In the genomic region with DNA sequence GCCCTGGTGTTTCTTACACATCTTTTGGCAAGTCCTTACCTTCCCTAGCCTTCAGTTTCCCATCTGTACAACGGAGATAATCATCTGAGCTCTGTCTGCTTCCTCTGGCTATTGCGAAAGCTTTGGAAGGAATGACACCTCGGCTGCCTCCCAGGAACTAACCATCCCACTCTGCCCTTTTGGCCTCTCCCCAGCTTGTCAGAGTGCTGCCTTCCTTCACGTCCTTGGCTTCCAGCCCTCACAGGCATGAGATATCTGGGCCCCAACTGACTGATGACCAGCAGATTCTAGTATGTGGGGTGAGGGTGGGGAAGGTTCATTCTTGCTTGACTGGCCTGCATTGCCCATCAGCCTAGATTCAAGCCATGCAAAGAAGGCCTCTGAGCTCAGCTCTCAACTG, we compare ENCODE assay signal across 8 cellular contexts.
DNase-seq lines count a peak whose midpoint lies in the region; ATAC-seq and TF ChIP-seq lines count a peak whose summit lies in the region.

No MANE protein-coding gene starts in this region.

- no peak for TF ChIP-seq CTCF in Peyer's patch (IDR thresholded peaks at IDR 0.05)
- TF ChIP-seq CTCF in fibroblast of the aortic adventitia (IDR thresholded peaks at IDR 0.05; ENCODE audit: insufficient read depth, low read length) = no peak
- no peak for TF ChIP-seq CTCF in omental fat pad (IDR thresholded peaks at IDR 0.05)

- ATAC-seq in omental fat pad (ENCODE audit: low FRiP score) = peak; percentile 80
- ATAC-seq in HG02763 (IDR thresholded peaks at IDR 0.05; ENCODE audit: unreplicated experiment) = no peak
- no peak for ATAC-seq in HG02571 (IDR thresholded peaks at IDR 0.05; ENCODE audit: unreplicated experiment)
- ATAC-seq in HG02870 (IDR thresholded peaks at IDR 0.05; ENCODE audit: unreplicated experiment) = no peak

- DNase-seq in AML-193 (lab: John Stamatoyannopoulos, UW) (peak; percentile 29 to 33), Peyer's patch (peak in 2 of 3 donors; percentile 76 to 90), fibroblast of the aortic adventitia (ENCODE audit: low read depth) (peak; percentile 95), omental fat pad (ENCODE audit: low spot score) (peak; percentile 38), substantia nigra (lab: John Stamatoyannopoulos, UW) (no peak)

- H3K27me3 ChIP-seq in Peyer's patch = no peaks in the 10 kb centered on the region

- no peaks in the 10 kb centered on the region for H3K9me3 ChIP-seq in Peyer's patch

- no peak for TF ChIP-seq POLR2A in Peyer's patch (IDR thresholded peaks at IDR 0.05)

- H3K27ac ChIP-seq in Peyer's patch (peak overlapping the region in 3 of 4 donors; percentile 38 to 77 (median 60)), substantia nigra (ENCODE audit: low read depth, low read length, poor library complexity, severe bottlenecking) (no peak overlapping the region)

- no peaks in the 10 kb centered on the region for H3K36me3 ChIP-seq in Peyer's patch

- peaks cover 0 to 29% (median 11%) of the 10 kb centered on the region in 4 donors for H3K4me1 ChIP-seq in Peyer's patch

- H3K4me3 ChIP-seq in Peyer's patch (no peak overlapping the region), fibroblast of the aortic adventitia (ENCODE audit: low read depth, low read length) (no peak overlapping the region)

Comparison
In these comparisons a context has a peak if more than half of its experiments do, and no peak if none do; other contexts are left out.
1. DNase-seq: peak in AML-193 (2 of 2), Peyer's patch (2 of 3), fibroblast of the aortic adventitia (single experiment) and omental fat pad (single experiment); none in substantia nigra (0 of 49).